In the genomic region with DNA sequence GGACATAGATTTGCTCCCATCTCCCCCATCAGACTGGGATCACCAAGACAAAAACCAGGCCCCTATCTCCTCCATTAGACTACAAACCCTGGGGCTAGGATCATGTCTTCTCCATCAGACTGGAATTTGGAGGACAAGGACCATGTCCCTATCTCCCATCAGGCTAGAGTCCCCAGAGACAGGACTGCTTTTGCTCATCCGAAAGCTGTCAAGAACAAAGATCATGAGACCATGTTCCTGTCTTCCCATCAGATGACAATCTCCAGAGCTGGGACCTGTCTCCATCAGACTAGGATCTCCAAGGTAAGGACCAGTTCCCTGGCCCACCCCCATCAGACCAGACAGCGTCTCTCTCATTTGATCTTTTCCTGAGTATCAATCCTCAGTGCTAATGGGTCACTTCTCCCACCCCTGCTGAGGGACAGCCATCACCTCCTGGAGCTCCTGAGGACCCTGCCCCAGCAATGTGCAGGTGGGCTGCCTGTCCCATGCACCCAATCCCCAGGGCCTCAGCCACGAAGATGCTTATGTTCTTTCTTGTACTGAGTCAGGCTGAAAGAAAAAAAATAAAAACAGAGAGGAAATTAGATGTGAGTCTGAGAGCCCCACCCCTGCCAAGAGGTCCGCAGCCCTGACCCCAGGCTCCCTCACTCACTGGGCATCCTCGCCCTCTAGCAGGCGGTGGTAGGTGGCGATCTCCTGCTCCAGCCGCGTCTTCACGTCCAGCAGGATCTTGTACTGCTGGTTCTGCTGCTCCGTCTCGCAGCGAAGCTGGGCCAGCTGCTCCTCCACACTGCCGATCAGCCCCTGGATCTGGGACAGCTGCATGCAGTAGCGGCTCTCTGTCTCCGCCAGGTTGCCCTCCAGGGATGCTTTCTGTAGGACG, we compare ENCODE assay signal across 16 cellular contexts.
DNase-seq lines count a peak whose midpoint lies in the region; ATAC-seq, FAIRE-seq and TF ChIP-seq lines count a peak whose summit lies in the region.
"Had no signal": no experiment of that assay in that cellular context is flagged by ENCODE, and none has a peak within 500 bp of the region (broad histone marks: within the 10 kb centered on the region; RNA-seq: fewer than 3 reads in every experiment).

No MANE protein-coding gene starts in this region.

- no peak overlapping the region for H3K9ac ChIP-seq in K562 (ENCODE audit: insufficient read depth in 1 of 2, low read depth in 2 of 2, low read length in 2 of 2)
- H3K9ac ChIP-seq in neural progenitor cell: no peak overlapping the region

- intact Hi-C loops in K562 (cut with micrococcal nuclease): loop anchor here (10.0 kb wide), 1 partner anchor 147 kb away; no protein-coding TSS in a partner anchor

- no peaks in the 10 kb centered on the region for H3K9me1 ChIP-seq in K562 (ENCODE audit: control insufficient read depth, insufficient read depth, low read length)

- POLR2A ChIA-PET in K562 (lab: Yijun Ruan, JAX): interaction anchor here (0.6 to 0.9 kb wide), 3 partner anchors 285 to 982 kb away, joined by 3 to 5 read pairs (median 3); no protein-coding TSS in a partner anchor

- H3K79me2 ChIP-seq in K562 (ENCODE audit: control insufficient read depth, insufficient read depth, low read length): no peaks in the 10 kb centered on the region
- H3K79me2 ChIP-seq in neural progenitor cell (ENCODE audit: low read depth): no peaks in the 10 kb centered on the region

- H3F3A ChIP-seq in neural progenitor cell (ENCODE audit: low read depth): no peaks in the 10 kb centered on the region

- H4K20me1 ChIP-seq in K562 (replicated peaks; ENCODE audit: control insufficient read depth, insufficient read depth, low read length) (no peaks in the 10 kb centered on the region; the same call in none of the 2 replicates), neural progenitor cell (ENCODE audit: low read depth) (no peaks in the 10 kb centered on the region)

- no peak overlapping the region for H3K4me2 ChIP-seq in K562 (ENCODE audit: insufficient read depth, low read length)
- no peak overlapping the region for H3K4me2 ChIP-seq in neural progenitor cell

- BruUV-seq in K562 (replicated peaks; lab: Mats Ljungman, UMichigan): no TSS peak

- H3K36me3 ChIP-seq in K562 (ENCODE audit: control insufficient read depth, insufficient read depth, low read length) (no peaks in the 10 kb centered on the region), neural progenitor cell (no peaks in the 10 kb centered on the region)

- H3K36me3 Mint-ChIP-seq in endothelial cell (ENCODE audit: low read depth, unreplicated experiment) (peaks cover 8% of the 10 kb centered on the region), neural progenitor cell (no peaks in the 10 kb centered on the region), type B pancreatic cell (no peaks in the 10 kb centered on the region)

- TF ChIP-seq POLR2A in K562 (conservative IDR thresholded peaks at IDR 0.05): no peak

- H3K4me1 ChIP-seq in K562 (replicated peaks in 1 of 2; ENCODE audit: control insufficient read depth in 2 of 2, insufficient read depth in 2 of 2, low read length in 2 of 2) (peaks cover 0 to 14% of the 10 kb centered on the region in 2 experiments; a peak in 3 of 5 replicates), neural progenitor cell (peaks cover 6% of the 10 kb centered on the region)

- H3K27ac Mint-ChIP-seq in endothelial cell (ENCODE audit: unreplicated experiment) (peak overlapping the region; percentile 1), neural progenitor cell (peak overlapping the region; percentile 80), type B pancreatic cell (no peak overlapping the region)

- H2AFZ ChIP-seq in K562 (ENCODE audit: low read depth, low read length) (no peak overlapping the region), neural progenitor cell (replicated peaks) (no peak overlapping the region)

- H3K9me3 ChIP-seq in K562 (replicated peaks; ENCODE audit: control insufficient read depth, insufficient read depth, low read depth, low read length): no peaks in the 10 kb centered on the region
- no peaks in the 10 kb centered on the region for H3K9me3 ChIP-seq in neural progenitor cell (ENCODE audit: low read depth)

- H3K9me3 Mint-ChIP-seq in endothelial cell (ENCODE audit: unreplicated experiment): no peaks in the 10 kb centered on the region
- no peaks in the 10 kb centered on the region for H3K9me3 Mint-ChIP-seq in neural progenitor cell
- no peaks in the 10 kb centered on the region for H3K9me3 Mint-ChIP-seq in type B pancreatic cell

- in situ Hi-C loops in K562 (cut with MboI): no loop called here

- no peak for FAIRE-seq in K562 (lab: Jason Lieb, UNC)
- FAIRE-seq: H1 had no signal

- CTCF ChIA-PET in K562 (lab: Yijun Ruan, JAX; ENCODE audit: low intra/inter-chr PET ratio): no interaction called here

- WGBS in K562 (ENCODE audit: insufficient coverage, low coverage, missing lambda C conversion rate): 3% methylated on average over 17 of the region's 17 CpGs

- H3K4me3 Mint-ChIP-seq in endothelial cell (ENCODE audit: unreplicated experiment): no peak overlapping the region
- H3K4me3 Mint-ChIP-seq in neural progenitor cell: no peak overlapping the region
- H3K4me3 Mint-ChIP-seq in type B pancreatic cell: no peak overlapping the region

- TF ChIP-seq CTCF in K562 (IDR thresholded peaks at IDR 0.05 in 2 of 3, conservative IDR thresholded peaks at IDR 0.05 in 1 of 3; ENCODE audit: insufficient read depth in 2 of 3, low read depth in 1 of 3, low read length in 3 of 3): no peak
- no peak for TF ChIP-seq CTCF in endothelial cell (IDR thresholded peaks at IDR 0.05; ENCODE audit: unreplicated experiment)
- no peak for TF ChIP-seq CTCF in neural progenitor cell (IDR thresholded peaks at IDR 0.05)
- no peak for TF ChIP-seq CTCF in type B pancreatic cell (conservative IDR thresholded peaks at IDR 0.05)

- H3K27me3 ChIP-seq in K562 (ENCODE audit: control insufficient read depth in 2 of 2, insufficient read depth in 2 of 2, low read length in 2 of 2) (peaks cover 6 to 50% of the 10 kb centered on the region in 2 experiments; a peak in 4 of 5 replicates), neural progenitor cell (no peaks in the 10 kb centered on the region)

- no peak for TF ChIP-seq EP300 in K562 (IDR thresholded peaks at IDR 0.05; ENCODE audit: low read length)

- no peak for DNase-seq in K562 (ENCODE audit: extremely low read depth in 1 of 4, low spot score in 3 of 4)
- DNase-seq in endothelial cell (ENCODE audit: low spot score): no peak
- no peak for DNase-seq in neural progenitor cell (ENCODE audit: low spot score)
- peak; percentile 58 for DNase-seq in type B pancreatic cell (ENCODE audit: extremely low spot score, unreplicated experiment)
- DNase-seq in activated CD4-positive, alpha-beta T cell treated with anti-CD3 and anti-CD28 coated beads, Interleukin-2, amount 50 U/mL, for 4 hours: no peak
- no peak for DNase-seq in NCI-H446 (lab: John Stamatoyannopoulos, UW)
- DNase-seq: COR-L47, DMS153, Karpas-422, MM.1S, NCI-H1092 treated with DMSO at 0.1 percent for 48 hours, NCI-H2081 treated with DMSO at 0.1 percent for 48 hours, NCI-H510A treated with DMSO at 0.1 percent for 48 hours had no signal

- no peak overlapping the region for H3K4me3 ChIP-seq in K562
- no peak overlapping the region for H3K4me3 ChIP-seq in neural progenitor cell

- no peak for ATAC-seq in K562
- ATAC-seq in HG03520 (IDR thresholded peaks at IDR 0.05; ENCODE audit: unreplicated experiment): no peak
- ATAC-seq: Right ventricle myocardium inferior had no signal

- H3K4me1 Mint-ChIP-seq in endothelial cell (ENCODE audit: unreplicated experiment) (peaks cover 34% of the 10 kb centered on the region), neural progenitor cell (peaks cover 17% of the 10 kb centered on the region), type B pancreatic cell (ENCODE audit: unreplicated experiment) (peaks cover 20% of the 10 kb centered on the region)

- no peak for TF ChIP-seq RAD21 in K562 (CRISPR knock-in tag; conservative IDR thresholded peaks at IDR 0.05 in 1 of 2, IDR thresholded peaks at IDR 0.05 in 1 of 2)

- H3K27ac ChIP-seq in K562 (ENCODE audit: extremely low read depth, low read depth, low read length) (no peak overlapping the region), neural progenitor cell (no peak overlapping the region)

- H3K27me3 Mint-ChIP-seq in endothelial cell (ENCODE audit: unreplicated experiment) (peaks cover 8% of the 10 kb centered on the region), neural progenitor cell (ENCODE audit: insufficient read depth, low read depth) (peaks cover 11% of the 10 kb centered on the region), type B pancreatic cell (peaks cover 4% of the 10 kb centered on the region)

TF ChIP-seq in K562, 482 proteins besides CTCF, POLR2A, EP300 and RAD21:
- TF ChIP-seq ZFP36 (IDR thresholded peaks at IDR 0.05; ENCODE audit: low read depth, low read length, partially characterized antibody) (peak; percentile 42), THRA (IDR thresholded peaks at IDR 0.05) (no peak)
